In genomic region chr13:56700324-56700723, GRCh38 we compare ENCODE assay signal across 18 cellular contexts.
"Had no signal": no experiment of that assay in that cellular context is flagged by ENCODE, and none has a peak within 500 bp of the region (broad histone marks: within the 10 kb centered on the region; RNA-seq: fewer than 3 reads in every experiment).

No MANE protein-coding gene starts in this region.

- H3K9me3 ChIP-seq: body of pancreas, thyroid gland had no signal

- H3K27ac ChIP-seq: body of pancreas, thyroid gland had no signal

- ATAC-seq: activated CD8-positive, alpha-beta T cell treated with anti-CD3 and anti-CD28 coated beads for 36 hours; body of pancreas; esophagus mucosa; natural killer cell treated with Interleukin-12 subunit alpha and Interleukin-12 subunit beta and Interleukin-15 and Interleukin-18, amount 100 ng/mL, for 72 hours; stimulated activated memory B cell treated with anti-CD40 and anti-IgM and Interleukin-4, amounts not matched to agents 10 μg/mL and 1 μg/mL and 100 μg/mL, for 72 hours had no signal

- FAIRE-seq: colon, endometrium, urothelium cell line had no signal

- H3K4me1 ChIP-seq: body of pancreas, thyroid gland had no signal

- H3K36me3 ChIP-seq: thyroid gland had no signal

- DNase-seq: activated B cell treated with CpG ODN at 0.5 μM for 24 hours; activated CD4-positive, alpha-beta T cell treated with anti-CD3 and anti-CD28 coated beads for 48 hours; activated CD8-positive, alpha-beta memory T cell treated with anti-CD3 and anti-CD28 coated beads, Interleukin-2, amount 50 U/mL, for 48 hours; activated CD8-positive, alpha-beta T cell treated with anti-CD3 and anti-CD28 coated beads for 36 hours; activated gamma-delta T cell treated with Interleukin-2 at 50 U/mL for 16 hours; amniotic stem cell; body of pancreas; caudate nucleus; mesendoderm; nucleus accumbens; stimulated activated CD4-positive, alpha-beta T cell treated with anti-CD3 and anti-CD28 coated beads, Interleukin-2, amount 100 ng/mL, for 48 hours; thyroid gland had no signal

- H3K27me3 ChIP-seq: body of pancreas, thyroid gland had no signal

- H3K4me3 ChIP-seq: body of pancreas, thyroid gland had no signal
